Comparison of ENCODE assay signal across 21 cellular contexts in the genomic region with DNA sequence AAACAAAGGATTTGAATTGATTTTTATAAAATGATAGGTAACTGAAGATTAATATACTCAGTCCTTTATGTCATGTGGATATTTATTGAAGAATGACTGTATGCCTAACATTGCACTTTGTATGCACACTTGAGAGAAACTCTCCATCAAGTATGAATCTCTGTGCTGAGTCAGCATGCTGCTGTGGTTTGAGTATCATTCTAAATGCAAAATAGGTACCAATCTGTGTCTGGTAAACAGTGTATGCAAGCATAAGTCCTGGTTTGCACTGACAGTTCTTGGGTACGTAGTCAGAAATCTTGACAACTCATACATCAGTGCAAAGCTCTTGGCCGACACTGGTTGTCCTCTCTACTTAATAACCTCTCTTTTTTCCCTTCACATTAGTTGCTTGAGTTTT. TPM values are rescaled to one million over a fixed set of nuclear protein-coding genes. Genes with fewer than 3 reads are reported as not detected.
DNase-seq lines count a peak whose midpoint lies in the region; ATAC-seq, FAIRE-seq and TF ChIP-seq lines count a peak whose summit lies in the region.
"Had no signal": no experiment of that assay in that cellular context is flagged by ENCODE, and none has a peak within 500 bp of the region (broad histone marks: within the 10 kb centered on the region; RNA-seq: fewer than 3 reads in every experiment).

No MANE protein-coding gene starts in this region.

- H3K79me2 ChIP-seq in HepG2 (ENCODE audit: insufficient read depth, low read length), result no peaks in the 10 kb centered on the region

- no peak for ATAC-seq in HepG2
- no peak for ATAC-seq in right lobe of liver
- no peak for ATAC-seq in HG03520 (IDR thresholded peaks at IDR 0.05; ENCODE audit: unreplicated experiment)
- ATAC-seq: HCT116 had no signal

- H3K4me1 ChIP-seq in HepG2 (ENCODE audit: insufficient read depth, low read length), result no peaks in the 10 kb centered on the region
- no peaks in the 10 kb centered on the region for H3K4me1 ChIP-seq in right lobe of liver
- H3K4me1 ChIP-seq in endocrine pancreas (ENCODE audit: control insufficient read depth, insufficient read depth, low read length), result peaks cover 25% of the 10 kb centered on the region

- no peaks in the 10 kb centered on the region for H3K27me3 ChIP-seq in HepG2 (ENCODE audit: control insufficient read depth in 1 of 2, insufficient read depth in 2 of 2, low read length in 2 of 2)
- H3K27me3 ChIP-seq in right lobe of liver, result no peaks in the 10 kb centered on the region
- no peaks in the 10 kb centered on the region for H3K27me3 ChIP-seq in endocrine pancreas (ENCODE audit: control insufficient read depth, insufficient read depth, low read length)

- H3K36me3 ChIP-seq in HepG2 (replicated peaks in 1 of 2; ENCODE audit: control insufficient read depth in 1 of 2, insufficient read depth in 2 of 2, low read length in 2 of 2), result no peaks in the 10 kb centered on the region
- no peaks in the 10 kb centered on the region for H3K36me3 ChIP-seq in right lobe of liver
- H3K36me3 ChIP-seq in endocrine pancreas (ENCODE audit: control insufficient read depth, insufficient read depth, low read length), result no peaks in the 10 kb centered on the region

- no peak overlapping the region for H3K4me2 ChIP-seq in HepG2 (ENCODE audit: low read depth, low read length)
- H3K4me2 ChIP-seq: KMS-11 had no signal

- no peak overlapping the region for H2AFZ ChIP-seq in HepG2 (ENCODE audit: low read length)

- H3K4me3 ChIP-seq in HepG2 (replicated peaks in 1 of 3; ENCODE audit: insufficient read depth in 1 of 3, low read depth in 2 of 3, low read length in 3 of 3) (no peak overlapping the region), right lobe of liver (no peak overlapping the region), endocrine pancreas (ENCODE audit: control insufficient read depth, insufficient read depth, low read length) (peak overlapping the region; percentile 29)

- CTCF ChIA-PET in HepG2 (lab: Yijun Ruan, JAX; ENCODE audit: low intra/inter-chr PET ratio, low total read pairs), result no interaction called here

- DNase-seq in HepG2 (ENCODE audit: low spot score) (no peak), right lobe of liver (no peak), amniotic epithelial cell (ENCODE audit: low read depth) (peak; percentile 98), NCI-H1105 treated with DMSO at 0.1 percent for 48 hours (lab: John Stamatoyannopoulos, UW) (no peak), NCI-H2081 (lab: John Stamatoyannopoulos, UW) (no peak)
- DNase-seq: ACHN, AML-193, COR-L47, EL, NCI-H1048, NCI-H1694, NCI-H524, SHP77 treated with DMSO at 0.1 percent for 48 hours had no signal

- BruUV-seq in HepG2 (replicated peaks; lab: Mats Ljungman, UMichigan), result no TSS peak

- no peak for TF ChIP-seq CTCF in HepG2 (CRISPR knock-in tag; IDR thresholded peaks at IDR 0.05)
- no peak for TF ChIP-seq CTCF in right lobe of liver (IDR thresholded peaks at IDR 0.05)

- H3K9me3 ChIP-seq in HepG2 (ENCODE audit: low read length), result no peaks in the 10 kb centered on the region
- H3K9me3 ChIP-seq in right lobe of liver, result no peaks in the 10 kb centered on the region
- no peaks in the 10 kb centered on the region for H3K9me3 ChIP-seq in endocrine pancreas (ENCODE audit: control insufficient read depth, low read length)

- TF ChIP-seq RAD21 in HepG2 (CRISPR knock-in tag; IDR thresholded peaks at IDR 0.05), result no peak

- TF ChIP-seq EP300 in HepG2 (IDR thresholded peaks at IDR 0.05; ENCODE audit: low read depth in 2 of 2, low read length in 2 of 2) (no peak), HepG2 (CRISPR knock-in tag; IDR thresholded peaks at IDR 0.05; ENCODE audit: borderline replicate concordance) (no peak)

- no peak for TF ChIP-seq POLR2A in HepG2 (IDR thresholded peaks at IDR 0.05; ENCODE audit: insufficient read depth in 1 of 2, low read depth in 2 of 2, low read length in 2 of 2)
- no peak for TF ChIP-seq POLR2A in right lobe of liver (IDR thresholded peaks at IDR 0.05)

- WGBS in HepG2 (ENCODE audit: low lambda C conversion rate), result 10% methylated on average over 2 of the region's 2 CpGs
- WGBS in right lobe of liver (ENCODE audit: insufficient coverage, low coverage, low lambda C conversion rate, missing lambda C conversion rate), result 83% methylated on average over 1 of the region's 2 CpGs

- no peak overlapping the region for H3K27ac ChIP-seq in HepG2 (ENCODE audit: extremely low read length, insufficient read depth, low read length)
- no peak overlapping the region for H3K27ac ChIP-seq in right lobe of liver
- H3K27ac ChIP-seq: KMS-11 had no signal

- FAIRE-seq in HepG2 (lab: Jason Lieb, UNC), result no peak
- FAIRE-seq: GM19239 had no signal

- no peaks in the 10 kb centered on the region for H4K20me1 ChIP-seq in HepG2 (ENCODE audit: insufficient read depth, low read length)

- intact Hi-C loops in HepG2 (cut with micrococcal nuclease; ENCODE audit: unreplicated experiment) (no loop called here), right lobe of liver (cut with DNase I) (no loop called here)

- in situ Hi-C loops in HepG2 (cut with HindIII; ENCODE audit: extremely low pct_ligation_motif_present, low pct_unique_long_range_greater_than_20kb), result no loop called here

- no peak overlapping the region for H3K9ac ChIP-seq in HepG2 (ENCODE audit: insufficient read depth, low read depth, low read length)
- no peak overlapping the region for H3K9ac ChIP-seq in endocrine pancreas (ENCODE audit: control insufficient read depth, insufficient read depth, low read length)
- H3K9ac ChIP-seq: KMS-11 had no signal

- POLR2A ChIA-PET in HepG2 (lab: Yijun Ruan, JAX), result no interaction called here

TF ChIP-seq in HepG2, 621 proteins besides CTCF, POLR2A, EP300 and RAD21:
- TF ChIP-seq STAT5B (CRISPR knock-in tag; IDR thresholded peaks at IDR 0.05), result no peak
- peak; percentile 80 to 93 for TF ChIP-seq MAFK (conservative IDR thresholded peaks at IDR 0.05 in 1 of 2, IDR thresholded peaks at IDR 0.05 in 1 of 2; ENCODE audit: low read length in 2 of 2)
- no peak for TF ChIP-seq PAX8 (CRISPR knock-in tag; IDR thresholded peaks at IDR 0.05; ENCODE audit: borderline replicate concordance)
- peak; percentile 91 for TF ChIP-seq MAFF (IDR thresholded peaks at IDR 0.05; ENCODE audit: low read depth, low read length)
TF ChIP-seq in HepG2: peak in this region for 2.

RNA-seq across cellular contexts. Expression of a gene that starts 21.9 kb away (rescaled TPM):
- total RNA-seq in HepG2 (2016; rRNA removed; fragmentation: Illumina TruSeq; extraction: Trizol) (not detected in 2 replicates), right lobe of liver (under 1 TPM in 5 of 6 experiments, not detected in 1; 0.06 to 0.55 (median 0.07) TPM)
- not detected in 2 replicates for total RNA-seq in HepG2 (2016; cell fraction: cytosol; rRNA removed; fragmentation: Illumina TruSeq; extraction: Trizol; ENCODE audit: low read depth)
- not detected in 2 replicates for total RNA-seq in HepG2 (2016; cell fraction: insoluble cytoplasmic fraction; rRNA removed; fragmentation: Illumina TruSeq; extraction: Trizol)
- not detected in 2 replicates for total RNA-seq in HepG2 (2016; cell fraction: membrane; rRNA removed; fragmentation: Illumina TruSeq; extraction: Trizol)
- total RNA-seq in HepG2 (2016; cell fraction: nucleus; rRNA removed; fragmentation: Illumina TruSeq; extraction: Trizol), result not detected in 2 replicates
- polyA plus RNA-seq in HepG2 (2011; rRNA removed), result not detected in 2 replicates
- polyA plus RNA-seq in HepG2 (2011; cell fraction: cytosol; rRNA removed), result not detected in 2 replicates
- polyA plus RNA-seq in HepG2 (2011; cell fraction: nucleus; rRNA removed), result not detected in 2 replicates
- polyA plus RNA-seq in HepG2 (2012), result not detected in 2 replicates
- polyA plus RNA-seq in HepG2 (2016; cell fraction: cytosol; fragmentation: Illumina TruSeq; extraction: Trizol; ENCODE audit: low read depth), result not detected in 2 replicates
- polyA plus RNA-seq in HepG2 (2016; cell fraction: insoluble cytoplasmic fraction; fragmentation: Illumina TruSeq; extraction: Trizol; ENCODE audit: low read depth), result not detected in 2 replicates
- polyA plus RNA-seq in HepG2 (2016; cell fraction: membrane; fragmentation: Illumina TruSeq; extraction: Trizol; ENCODE audit: low read depth), result not detected in 2 replicates
- polyA plus RNA-seq in HepG2 (2016; cell fraction: nucleus; fragmentation: Illumina TruSeq; extraction: Trizol; ENCODE audit: insufficient read depth, low read depth), result not detected in 2 replicates
- under 0.01 TPM in 2 replicates for polyA minus RNA-seq in HepG2 (2011; rRNA and poly(A)+ RNA removed; ENCODE audit: low replicate concordance)
- not detected in 2 replicates for polyA minus RNA-seq in HepG2 (2011; cell fraction: cytosol; rRNA and poly(A)+ RNA removed)
- polyA minus RNA-seq in HepG2 (2011; cell fraction: nucleus; rRNA and poly(A)+ RNA removed), result under 0.01 TPM in 2 replicates
- total RNA-seq: M059J; RPMI7951; T-helper 1 cell treated with Interleukin-12 subunit alpha and Interleukin-12 subunit beta and Interleukin-4 antibody, amounts not matched to agents 30 ng/mL and 1 ng/mL, for 36 hours had no signal
